ENCODE assay signal across 11 cellular contexts in genomic region chr16:73122604-73123386, GRCh38.
DNase-seq lines count a peak whose midpoint lies in the region; ATAC-seq, FAIRE-seq and TF ChIP-seq lines count a peak whose summit lies in the region.
"Had no signal": no experiment of that assay in that cellular context is flagged by ENCODE, and none has a peak within 500 bp of the region (broad histone marks: within the 10 kb centered on the region; RNA-seq: fewer than 3 reads in every experiment).

No MANE protein-coding gene starts in this region.

- peak overlapping the region; percentile 33 for H3K27ac Mint-ChIP-seq in activated CD4-positive, alpha-beta T cell treated with anti-CD3 and anti-CD28 coated beads for 36 hours

- H3K4me1 ChIP-seq in ascending aorta = peaks cover 5 to 11% of the 10 kb centered on the region in 2 donors
- H3K4me1 ChIP-seq in kidney (ENCODE audit: control insufficient read depth in 1 of 2, insufficient read depth in 1 of 2, low read depth in 1 of 2, low read length in 2 of 2) = no peaks in the 10 kb centered on the region
- H3K4me1 ChIP-seq in suprapubic skin = peaks cover 6% of the 10 kb centered on the region

- H3K36me3 Mint-ChIP-seq in activated CD4-positive, alpha-beta T cell treated with anti-CD3 and anti-CD28 coated beads for 36 hours (ENCODE audit: low read depth) = no peaks in the 10 kb centered on the region

- peak; percentile 81 for ATAC-seq in activated CD4-positive, alpha-beta T cell treated with anti-CD3 and anti-CD28 coated beads for 36 hours
- ATAC-seq in HG03097 (IDR thresholded peaks at IDR 0.05; ENCODE audit: low FRiP score, unreplicated experiment) = no peak
- ATAC-seq: HCT116 had no signal

- TF ChIP-seq EP300 in suprapubic skin (IDR thresholded peaks at IDR 0.05) = no peak

- no peak overlapping the region for H3K4me3 Mint-ChIP-seq in activated CD4-positive, alpha-beta T cell treated with anti-CD3 and anti-CD28 coated beads for 36 hours

- peak overlapping the region; percentile 76 to 81 for H3K27ac ChIP-seq in ascending aorta
- H3K27ac ChIP-seq in kidney (ENCODE audit: low read depth in 2 of 2, low read length in 2 of 2) = peak overlapping the region; percentile 71 to 86
- peak overlapping the region; percentile 50 for H3K27ac ChIP-seq in suprapubic skin

- TF ChIP-seq CTCF in ascending aorta (IDR thresholded peaks at IDR 0.05) = peak in 1 of 3 experiments; percentile 9
- TF ChIP-seq CTCF in kidney (IDR thresholded peaks at IDR 0.05; ENCODE audit: borderline replicate concordance, extremely low read depth, insufficient read depth) = no peak
- TF ChIP-seq CTCF in suprapubic skin (IDR thresholded peaks at IDR 0.05) = no peak

- H3K9me3 ChIP-seq in ascending aorta (no peaks in the 10 kb centered on the region), kidney (ENCODE audit: control insufficient read depth in 1 of 2, low read length in 2 of 2) (peaks cover 0 to 2% of the 10 kb centered on the region in 2 donors), suprapubic skin (no peaks in the 10 kb centered on the region)

- TF ChIP-seq POLR2A in suprapubic skin (IDR thresholded peaks at IDR 0.05) = no peak

- H3K27me3 Mint-ChIP-seq in activated CD4-positive, alpha-beta T cell treated with anti-CD3 and anti-CD28 coated beads for 36 hours = no peaks in the 10 kb centered on the region

- H3K27me3 ChIP-seq in ascending aorta = no peaks in the 10 kb centered on the region
- no peaks in the 10 kb centered on the region for H3K27me3 ChIP-seq in suprapubic skin

- POLR2A ChIA-PET in activated CD4-positive, alpha-beta T cell treated with anti-CD3 and anti-CD28 coated beads for 36 hours (lab: Charles Lee) = interaction anchor here (0.6 to 0.7 kb wide), 2 partner anchors 10 to 1284 kb away, joined by 3 read pairs; no protein-coding TSS in a partner anchor

- peak; percentile 16 for DNase-seq in activated CD4-positive, alpha-beta T cell treated with anti-CD3 and anti-CD28 coated beads for 36 hours
- no peak for DNase-seq in activated CD4-positive, alpha-beta T cell treated with anti-CD3 and anti-CD28 coated beads, Interleukin-2, amount 50 U/mL, for 48 hours
- DNase-seq in ascending aorta (ENCODE audit: low spot score in 2 of 2) = no peak
- no peak for DNase-seq in kidney
- peak in 1 of 2 donors; percentile 82 for DNase-seq in suprapubic skin (ENCODE audit: low spot score in 2 of 2)
- no peak for DNase-seq in ureter (ENCODE audit: low spot score)
- DNase-seq in SW 1271 (lab: John Stamatoyannopoulos, UW) = no peak
- DNase-seq: erythroblast had no signal

- no peak for FAIRE-seq in kidney (lab: Jason Lieb, UNC)
- FAIRE-seq: A204.1 had no signal

- intact Hi-C loops in activated CD4-positive, alpha-beta T cell treated with anti-CD3 and anti-CD28 coated beads for 36 hours (cut with DNase I, micrococcal nuclease) = no loop called here
- intact Hi-C loops in ascending aorta (cut with DNase I) = no loop called here
- intact Hi-C loops in kidney (cut with DNase I) = no loop called here

- H3K4me3 ChIP-seq in ascending aorta (peak overlapping the region; percentile 3 to 52), kidney (ENCODE audit: low read length in 2 of 2) (no peak overlapping the region), suprapubic skin (no peak overlapping the region)

- H3K9me3 Mint-ChIP-seq in activated CD4-positive, alpha-beta T cell treated with anti-CD3 and anti-CD28 coated beads for 36 hours (ENCODE audit: low read depth) = peaks cover 10% of the 10 kb centered on the region

- peak overlapping the region in 1 of 2 donors; percentile 53 for H3K9ac ChIP-seq in kidney (ENCODE audit: low read length in 2 of 2)

- H3K4me1 Mint-ChIP-seq in activated CD4-positive, alpha-beta T cell treated with anti-CD3 and anti-CD28 coated beads for 36 hours = peaks cover 10% of the 10 kb centered on the region

- CTCF ChIA-PET in activated CD4-positive, alpha-beta T cell treated with anti-CD3 and anti-CD28 coated beads for 36 hours (lab: Charles Lee) = interaction anchor here (0.7 kb wide), 1 partner anchor 771 kb away, joined by 3 read pairs; no protein-coding TSS in a partner anchor

- 28% methylated on average over 10 of the region's 10 CpGs for WGBS in suprapubic skin

- no peaks in the 10 kb centered on the region for H3K36me3 ChIP-seq in ascending aorta
- no peaks in the 10 kb centered on the region for H3K36me3 ChIP-seq in kidney (ENCODE audit: control insufficient read depth in 1 of 2, insufficient read depth in 2 of 2, low read length in 2 of 2)
- H3K36me3 ChIP-seq in suprapubic skin = no peaks in the 10 kb centered on the region

Comparison
In these comparisons a context has a peak if more than half of its experiments do, and no peak if none do; other contexts are left out.
1. H3K4me3 ChIP-seq: peak in ascending aorta (2 of 2); none in kidney (0 of 2) and suprapubic skin (single experiment).
2. Peak in every context shown above with its lines, with median percentiles within 50 percentile points of each other: H3K27ac ChIP-seq.